In the genomic region with DNA sequence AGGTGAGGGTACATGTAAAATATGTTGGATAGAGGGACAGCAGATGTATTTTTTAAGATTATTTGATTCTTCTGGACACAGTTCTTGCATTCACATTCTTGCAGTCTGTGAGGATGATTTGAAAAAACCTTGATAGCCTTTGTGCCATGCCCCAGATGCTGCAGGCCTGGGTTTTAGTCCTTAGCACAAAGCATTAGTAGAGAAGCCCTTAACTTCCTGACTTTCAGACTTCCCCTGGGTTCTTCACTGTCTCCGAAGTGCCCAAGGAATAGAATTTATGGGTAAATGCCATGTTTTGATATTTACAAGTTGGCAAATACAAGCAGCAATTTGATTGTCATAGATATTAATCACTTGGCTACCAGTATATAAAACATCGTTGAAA, we compare ENCODE assay signal across 10 cellular contexts.
A peak's percentile ranks its signal among the peaks of the same experiment; 100 is the strongest.
DNase-seq lines count a peak whose midpoint lies in the region; ATAC-seq and TF ChIP-seq lines count a peak whose summit lies in the region.
"Had no signal": no experiment of that assay in that cellular context is flagged by ENCODE, and none has a peak within 500 bp of the region (broad histone marks: within the 10 kb centered on the region; RNA-seq: fewer than 3 reads in every experiment).

No MANE protein-coding gene starts in this region.

- CTCF ChIA-PET in activated CD8-positive, alpha-beta T cell treated with anti-CD3 and anti-CD28 coated beads for 36 hours (lab: Charles Lee): no interaction called here
- CTCF ChIA-PET in activated CD8-positive, alpha-beta T cell treated with anti-CD3 and anti-CD28 coated beads, Interleukin-2, amount 10 ng/mL, durations not matched to agents 7 days and 5 days (lab: Charles Lee): interaction anchor here (1.0 kb wide), 1 partner anchor 38 kb away, joined by 3 read pairs; no protein-coding TSS in a partner anchor

- intact Hi-C loops in activated CD8-positive, alpha-beta T cell treated with anti-CD3 and anti-CD28 coated beads for 36 hours (cut with micrococcal nuclease): no loop called here
- intact Hi-C loops in left lung (cut with DNase I) (no loop called here), transverse colon (cut with DNase I; ENCODE audit: low total_unique reads) (no loop called here), head of caudate nucleus (cut with DNase I) (no loop called here)

- peaks cover 39% of the 10 kb centered on the region for H3K36me3 Mint-ChIP-seq in activated CD8-positive, alpha-beta T cell treated with anti-CD3 and anti-CD28 coated beads for 36 hours (ENCODE audit: low read depth)
- H3K36me3 Mint-ChIP-seq in activated CD8-positive, alpha-beta T cell treated with anti-CD3 and anti-CD28 coated beads, Interleukin-2, amount 10 ng/mL, durations not matched to agents 7 days and 5 days (ENCODE audit: low read depth): peaks cover 2% of the 10 kb centered on the region
- H3K36me3 Mint-ChIP-seq in activated naive CD8-positive, alpha-beta T cell treated with anti-CD3 and anti-CD28 coated beads, Interleukin-2, amount 50 U/mL, for 24 hours (ENCODE audit: low read depth): peaks cover 59% of the 10 kb centered on the region

- in situ Hi-C loops in transverse colon (cut with MboI; ENCODE audit: low pct_ligation_motif_present in 1 of 4, low pct_unique_long_range_greater_than_20kb in 1 of 4, low sequenced_read_pairs in 3 of 4): loop anchor here in 2 of 4 donors (25.0 kb wide), 1 partner anchor 267 kb away; no protein-coding TSS in a partner anchor

- no peak for DNase-seq in activated CD8-positive, alpha-beta T cell treated with anti-CD3 and anti-CD28 coated beads for 36 hours
- no peak for DNase-seq in activated CD8-positive, alpha-beta T cell treated with anti-CD3 and anti-CD28 coated beads, Interleukin-2, amount 10 ng/mL, durations not matched to agents 7 days and 5 days
- DNase-seq in activated naive CD8-positive, alpha-beta T cell treated with anti-CD3 and anti-CD28 coated beads, Interleukin-2, amount 50 U/mL, for 24 hours: no peak
- no peak for DNase-seq in left lung
- DNase-seq in transverse colon: no peak
- no peak for DNase-seq in H4 (ENCODE audit: low spot score)
- DNase-seq in head of caudate nucleus: no peak
- no peak for DNase-seq in DMS 273 (lab: John Stamatoyannopoulos, UW; ENCODE audit: unreplicated experiment)
- DNase-seq: activated CD8-positive, alpha-beta memory T cell treated with anti-CD3 and anti-CD28 coated beads, Interleukin-2, amount 10 ng/mL, durations not matched to agents 7 days and 5 days had no signal

- no peak for TF ChIP-seq POLR2A in transverse colon (IDR thresholded peaks at IDR 0.05)

- H3K27ac ChIP-seq in left lung (peak overlapping the region; percentile 79 to 83), transverse colon (peak overlapping the region; percentile 60 to 76 (median 70))

- TF ChIP-seq EP300 in transverse colon (IDR thresholded peaks at IDR 0.05; ENCODE audit: low read depth): no peak

- peaks cover 12 to 48% of the 10 kb centered on the region in 2 donors for H3K4me1 ChIP-seq in left lung
- peaks cover 9 to 34% (median 20%) of the 10 kb centered on the region in 4 donors for H3K4me1 ChIP-seq in transverse colon

- no peak for TF ChIP-seq CTCF in activated CD8-positive, alpha-beta T cell treated with anti-CD3 and anti-CD28 coated beads for 36 hours (IDR thresholded peaks at IDR 0.05)
- no peak for TF ChIP-seq CTCF in left lung (IDR thresholded peaks at IDR 0.05)
- TF ChIP-seq CTCF in transverse colon (IDR thresholded peaks at IDR 0.05): no peak

- H3K9me3 ChIP-seq in left lung (no peaks in the 10 kb centered on the region), transverse colon (no peaks in the 10 kb centered on the region)

- no peaks in the 10 kb centered on the region for H3K27me3 Mint-ChIP-seq in activated CD8-positive, alpha-beta T cell treated with anti-CD3 and anti-CD28 coated beads for 36 hours
- no peaks in the 10 kb centered on the region for H3K27me3 Mint-ChIP-seq in activated CD8-positive, alpha-beta T cell treated with anti-CD3 and anti-CD28 coated beads, Interleukin-2, amount 10 ng/mL, durations not matched to agents 7 days and 5 days (ENCODE audit: low read depth)
- H3K27me3 Mint-ChIP-seq in activated naive CD8-positive, alpha-beta T cell treated with anti-CD3 and anti-CD28 coated beads, Interleukin-2, amount 50 U/mL, for 24 hours: no peaks in the 10 kb centered on the region
- H3K27me3 Mint-ChIP-seq: activated CD8-positive, alpha-beta memory T cell treated with anti-CD3 and anti-CD28 coated beads, Interleukin-2, amount 10 ng/mL, durations not matched to agents 7 days and 5 days had no signal

- H3K36me3 ChIP-seq in left lung (no peaks in the 10 kb centered on the region), transverse colon (no peaks in the 10 kb centered on the region)

- no peaks in the 10 kb centered on the region for H3K27me3 ChIP-seq in left lung
- no peaks in the 10 kb centered on the region for H3K27me3 ChIP-seq in transverse colon

- ATAC-seq in activated CD8-positive, alpha-beta T cell treated with anti-CD3 and anti-CD28 coated beads for 36 hours: no peak
- ATAC-seq in activated CD8-positive, alpha-beta T cell treated with anti-CD3 and anti-CD28 coated beads, Interleukin-2, amount 10 ng/mL, durations not matched to agents 7 days and 5 days: no peak
- no peak for ATAC-seq in activated naive CD8-positive, alpha-beta T cell treated with anti-CD3 and anti-CD28 coated beads, Interleukin-2, amount 50 U/mL, for 24 hours
- ATAC-seq in left lung: peak; percentile 33

- 9 to 23% methylated on average over 2 of the region's 2 CpGs for WGBS in transverse colon (ENCODE audit: low coverage in 1 of 2), 2 donors

- POLR2A ChIA-PET in activated CD8-positive, alpha-beta T cell treated with anti-CD3 and anti-CD28 coated beads for 36 hours (lab: Charles Lee): interaction anchor here (1.0 to 1.1 kb wide), 2 partner anchors 23 to 44 kb away, joined by 3 read pairs; no protein-coding TSS in a partner anchor
- POLR2A ChIA-PET in activated CD8-positive, alpha-beta T cell treated with anti-CD3 and anti-CD28 coated beads, Interleukin-2, amount 10 ng/mL, durations not matched to agents 7 days and 5 days (lab: Charles Lee): no interaction called here

- H3K4me1 Mint-ChIP-seq in activated CD8-positive, alpha-beta T cell treated with anti-CD3 and anti-CD28 coated beads for 36 hours (ENCODE audit: low read depth): peaks cover 53% of the 10 kb centered on the region
- H3K4me1 Mint-ChIP-seq in activated CD8-positive, alpha-beta T cell treated with anti-CD3 and anti-CD28 coated beads, Interleukin-2, amount 10 ng/mL, durations not matched to agents 7 days and 5 days (ENCODE audit: low read depth): peaks cover 27% of the 10 kb centered on the region
- peaks cover 72% of the 10 kb centered on the region for H3K4me1 Mint-ChIP-seq in activated naive CD8-positive, alpha-beta T cell treated with anti-CD3 and anti-CD28 coated beads, Interleukin-2, amount 50 U/mL, for 24 hours

- peak overlapping the region; percentile 70 for H3K27ac Mint-ChIP-seq in activated CD8-positive, alpha-beta T cell treated with anti-CD3 and anti-CD28 coated beads for 36 hours
- no peak overlapping the region for H3K27ac Mint-ChIP-seq in activated CD8-positive, alpha-beta T cell treated with anti-CD3 and anti-CD28 coated beads, Interleukin-2, amount 10 ng/mL, durations not matched to agents 7 days and 5 days
- H3K27ac Mint-ChIP-seq in activated naive CD8-positive, alpha-beta T cell treated with anti-CD3 and anti-CD28 coated beads, Interleukin-2, amount 50 U/mL, for 24 hours: peak overlapping the region; percentile 44
- H3K27ac Mint-ChIP-seq: B cell had no signal

- no peaks in the 10 kb centered on the region for H3K9me3 Mint-ChIP-seq in activated CD8-positive, alpha-beta T cell treated with anti-CD3 and anti-CD28 coated beads for 36 hours
- no peaks in the 10 kb centered on the region for H3K9me3 Mint-ChIP-seq in activated CD8-positive, alpha-beta T cell treated with anti-CD3 and anti-CD28 coated beads, Interleukin-2, amount 10 ng/mL, durations not matched to agents 7 days and 5 days (ENCODE audit: insufficient read depth)
- no peaks in the 10 kb centered on the region for H3K9me3 Mint-ChIP-seq in activated naive CD8-positive, alpha-beta T cell treated with anti-CD3 and anti-CD28 coated beads, Interleukin-2, amount 50 U/mL, for 24 hours

- H3K4me3 ChIP-seq in left lung: peak overlapping the region in 1 of 2 donors; percentile 11
- H3K4me3 ChIP-seq in transverse colon: no peak overlapping the region

- no peak overlapping the region for H3K4me3 Mint-ChIP-seq in activated CD8-positive, alpha-beta T cell treated with anti-CD3 and anti-CD28 coated beads for 36 hours
- H3K4me3 Mint-ChIP-seq in activated CD8-positive, alpha-beta T cell treated with anti-CD3 and anti-CD28 coated beads, Interleukin-2, amount 10 ng/mL, durations not matched to agents 7 days and 5 days: no peak overlapping the region
- no peak overlapping the region for H3K4me3 Mint-ChIP-seq in activated naive CD8-positive, alpha-beta T cell treated with anti-CD3 and anti-CD28 coated beads, Interleukin-2, amount 50 U/mL, for 24 hours
- H3K4me3 Mint-ChIP-seq: activated CD8-positive, alpha-beta memory T cell treated with anti-CD3 and anti-CD28 coated beads, Interleukin-2, amount 10 ng/mL, durations not matched to agents 7 days and 5 days; B cell had no signal
